2 cellular contexts compared by ENCODE assay signal in genomic region chr4:154559931-154560801, GRCh38.
TF ChIP-seq lines count a peak whose summit lies in the region.

No MANE protein-coding gene starts in this region.

TF ChIP-seq in A549, 52 proteins besides CTCF, POLR2A, EP300 and RAD21:
- TF ChIP-seq RCOR1 (IDR thresholded peaks at IDR 0.05; ENCODE audit: low read depth, low read length) (no peak), NR3C1 (IDR thresholded peaks at IDR 0.05) (no peak), ZFP36 (IDR thresholded peaks at IDR 0.05; ENCODE audit: borderline replicate concordance, partially characterized antibody) (no peak), KDM1A (IDR thresholded peaks at IDR 0.05; ENCODE audit: low read depth) (no peak), HEYL (CRISPR knock-in tag; IDR thresholded peaks at IDR 0.05) (no peak), ATOH8 (CRISPR knock-in tag; IDR thresholded peaks at IDR 0.05; ENCODE audit: low read depth) (no peak), MAX (IDR thresholded peaks at IDR 0.05) (no peak), REST (IDR thresholded peaks at IDR 0.05) (no peak)

TF ChIP-seq in HepG2, 621 proteins besides CTCF, POLR2A, EP300 and RAD21 (continues in another document):
- no peak for TF ChIP-seq NBN (conservative IDR thresholded peaks at IDR 0.05)
- no peak for TF ChIP-seq SRSF4 (IDR thresholded peaks at IDR 0.05; ENCODE audit: low read depth, low read length, poor library complexity, severe bottlenecking)
- TF ChIP-seq ONECUT2 (CRISPR knock-in tag; IDR thresholded peaks at IDR 0.05): peak; percentile 77
- peak; percentile 67; the same call in 1 of the 2 replicates for TF ChIP-seq HNRNPUL1 (IDR thresholded peaks at IDR 0.05; ENCODE audit: low read depth, low read length)
- TF ChIP-seq TBP (CRISPR knock-in tag; IDR thresholded peaks at IDR 0.05): no peak
- no peak for TF ChIP-seq ZNF101 (CRISPR knock-in tag; IDR thresholded peaks at IDR 0.05; ENCODE audit: borderline replicate concordance, low read depth)
- TF ChIP-seq HMGXB3 (CRISPR knock-in tag; IDR thresholded peaks at IDR 0.05; ENCODE audit: borderline replicate concordance): peak; percentile 63; the same call in 1 of the 2 replicates
- peak; percentile 36; the same call in 1 of the 2 replicates for TF ChIP-seq KAT8 (CRISPR knock-in tag; IDR thresholded peaks at IDR 0.05)
- TF ChIP-seq GATAD1 (CRISPR knock-in tag; IDR thresholded peaks at IDR 0.05): peak; percentile 58; the same call in 1 of the 2 replicates
- no peak for TF ChIP-seq SYNCRIP (IDR thresholded peaks at IDR 0.05; ENCODE audit: insufficient read depth, low read depth, low read length)
- peak; percentile 94 for TF ChIP-seq ATF2 (CRISPR knock-in tag; IDR thresholded peaks at IDR 0.05)
- TF ChIP-seq NR2F6 (IDR thresholded peaks at IDR 0.05): peak; percentile 95
- peak; percentile 97 for TF ChIP-seq NR2F6 (CRISPR knock-in tag; IDR thresholded peaks at IDR 0.05)
- 0 out of 2 replicates have a peak, but pooled peaks have one; percentile 65 for TF ChIP-seq BRD4 (CRISPR knock-in tag; IDR thresholded peaks at IDR 0.05)
- TF ChIP-seq ZNF709 (CRISPR knock-in tag; IDR thresholded peaks at IDR 0.05): no peak
- no peak for TF ChIP-seq KLF13 (CRISPR knock-in tag; IDR thresholded peaks at IDR 0.05)
- peak; percentile 89; the same call in 1 of the 2 replicates for TF ChIP-seq CEBPB (IDR thresholded peaks at IDR 0.05; ENCODE audit: borderline replicate concordance, low read depth, low read length)
- TF ChIP-seq ZNF431 (CRISPR knock-in tag; IDR thresholded peaks at IDR 0.05; ENCODE audit: borderline replicate concordance, low read depth): no peak; the same call in 1 of the 2 replicates
- TF ChIP-seq CREM (IDR thresholded peaks at IDR 0.05): peak; percentile 90
- no peak for TF ChIP-seq CREM (CRISPR knock-in tag; IDR thresholded peaks at IDR 0.05)
- no peak for TF ChIP-seq CENPX (CRISPR knock-in tag; IDR thresholded peaks at IDR 0.05)
- no peak for TF ChIP-seq PCBP1 (IDR thresholded peaks at IDR 0.05; ENCODE audit: borderline replicate concordance, low read depth, low read length)
- TF ChIP-seq THAP7 (CRISPR knock-in tag; IDR thresholded peaks at IDR 0.05): no peak
- TF ChIP-seq ZNF253 (CRISPR knock-in tag; IDR thresholded peaks at IDR 0.05; ENCODE audit: borderline replicate concordance): no peak
- TF ChIP-seq ZNF460 (CRISPR knock-in tag; IDR thresholded peaks at IDR 0.05; ENCODE audit: borderline replicate concordance): no peak; the same call in 1 of the 2 replicates
- no peak for TF ChIP-seq PAWR (CRISPR knock-in tag; IDR thresholded peaks at IDR 0.05; ENCODE audit: borderline replicate concordance)
- TF ChIP-seq ZNF589 (CRISPR knock-in tag; conservative IDR thresholded peaks at IDR 0.05): no peak; the same call in 1 of the 2 replicates
- no peak for TF ChIP-seq ZFAT (CRISPR knock-in tag; conservative IDR thresholded peaks at IDR 0.05)
- TF ChIP-seq ELF3 (CRISPR knock-in tag; IDR thresholded peaks at IDR 0.05): peak; percentile 62
- no peak for TF ChIP-seq SP4 (CRISPR knock-in tag; IDR thresholded peaks at IDR 0.05)
- TF ChIP-seq CBX5 (CRISPR knock-in tag; IDR thresholded peaks at IDR 0.05; ENCODE audit: borderline replicate concordance): 0 out of 2 replicates have a peak, but pooled peaks have one; percentile 27
- TF ChIP-seq ZNF704 (CRISPR knock-in tag; IDR thresholded peaks at IDR 0.05; ENCODE audit: borderline replicate concordance): no peak
- no peak for TF ChIP-seq U2AF2 (IDR thresholded peaks at IDR 0.05; ENCODE audit: low read depth, low read length)
- TF ChIP-seq ZNF350 (CRISPR knock-in tag; IDR thresholded peaks at IDR 0.05; ENCODE audit: borderline replicate concordance, low read depth): no peak
- no peak for TF ChIP-seq NFRKB (IDR thresholded peaks at IDR 0.05)
- TF ChIP-seq MED1 (CRISPR knock-in tag; IDR thresholded peaks at IDR 0.05): peak; percentile 97
- TF ChIP-seq ZNF749 (CRISPR knock-in tag; IDR thresholded peaks at IDR 0.05; ENCODE audit: borderline replicate concordance): peak; percentile 47; the same call in 1 of the 2 replicates
- TF ChIP-seq ZNF567 (CRISPR knock-in tag; IDR thresholded peaks at IDR 0.05; ENCODE audit: borderline replicate concordance): no peak
- TF ChIP-seq MYC (CRISPR knock-in tag; IDR thresholded peaks at IDR 0.05; ENCODE audit: borderline replicate concordance): no peak
- TF ChIP-seq ZNF30 (CRISPR knock-in tag; IDR thresholded peaks at IDR 0.05): no peak
- peak; percentile 87 for TF ChIP-seq IRF2 (CRISPR knock-in tag; IDR thresholded peaks at IDR 0.05)
- peak; percentile 84; the same call in 1 of the 2 replicates for TF ChIP-seq ZKSCAN8 (CRISPR knock-in tag; IDR thresholded peaks at IDR 0.05; ENCODE audit: borderline replicate concordance)
- no peak for TF ChIP-seq KDM5A (IDR thresholded peaks at IDR 0.05; ENCODE audit: borderline replicate concordance, low read length)
- TF ChIP-seq ZNF280D (CRISPR knock-in tag; IDR thresholded peaks at IDR 0.05): no peak; the same call in 1 of the 2 replicates
- no peak for TF ChIP-seq ZNF83 (CRISPR knock-in tag; IDR thresholded peaks at IDR 0.05; ENCODE audit: borderline replicate concordance)
- peak; percentile 99 for TF ChIP-seq ISL2 (CRISPR knock-in tag; IDR thresholded peaks at IDR 0.05)
- TF ChIP-seq ZBTB14 (CRISPR knock-in tag; IDR thresholded peaks at IDR 0.05): no peak
- TF ChIP-seq ZNF792 (CRISPR knock-in tag; IDR thresholded peaks at IDR 0.05): peak; percentile 87
- TF ChIP-seq ZNF609 (CRISPR knock-in tag; IDR thresholded peaks at IDR 0.05; ENCODE audit: borderline replicate concordance): peak; percentile 100
- peak; percentile 26; the same call in 1 of the 2 replicates for TF ChIP-seq SMC3 (IDR thresholded peaks at IDR 0.05; ENCODE audit: low read length)
- TF ChIP-seq RCOR2 (CRISPR knock-in tag; IDR thresholded peaks at IDR 0.05): peak; percentile 88
